ENCODE assay signal across 26 cellular contexts in genomic region chr6:9834233-9834632, GRCh38.
"Had no signal": no experiment of that assay in that cellular context is flagged by ENCODE, and none has a peak within 500 bp of the region (broad histone marks: within the 10 kb centered on the region; RNA-seq: fewer than 3 reads in every experiment).

No MANE protein-coding gene starts in this region.

- H3K4me1 ChIP-seq: esophagus squamous epithelium, prostate gland, spleen, testis, tibial artery had no signal

- H3K27ac ChIP-seq: dorsolateral prefrontal cortex, esophagus squamous epithelium, prostate gland, skin epidermis, testis, tibial artery had no signal

- H3K36me3 ChIP-seq: esophagus squamous epithelium, prostate gland, spleen, tibial artery had no signal

- DNase-seq: caudate nucleus; cerebellar nuclear complex; cortex of kidney; dorsolateral prefrontal cortex; effector CD4-positive, alpha-beta T cell; endodermal cell; erythroblast; esophagus squamous epithelium; foreskin fibroblast; kidney; mesenchymal stem cell; midbrain; naive thymus-derived CD4-positive, alpha-beta T cell; nucleus accumbens; right cardiac atrium; spleen; stimulated activated CD4-positive, alpha-beta T cell treated with anti-CD3 and anti-CD28 coated beads, Interleukin-4, amount 100 ng/mL, for 4 hours; stimulated activated naive CD8-positive, alpha-beta T cell treated with anti-CD3 and anti-CD28 coated beads, Interleukin-15, Interleukin-2, amounts not matched to agents 100 U/mL and 50 U/mL, for 24 hours; substantia nigra; testis; tibial artery had no signal

- H3K4me3 ChIP-seq: dorsolateral prefrontal cortex, esophagus squamous epithelium, lung, prostate gland, skin epidermis, spleen, testis, tibial artery had no signal

- H3K27me3 ChIP-seq: esophagus squamous epithelium, spleen, testis, tibial artery had no signal

- ATAC-seq: left lobe of liver; naive thymus-derived CD4-positive, alpha-beta T cell; stimulated activated memory B cell treated with anti-CD40 and anti-IgM and Interleukin-4, amounts not matched to agents 10 μg/mL and 1 μg/mL and 100 μg/mL, for 72 hours; stimulated activated naive CD8-positive, alpha-beta T cell treated with anti-CD3 and anti-CD28 coated beads, Interleukin-15, Interleukin-2, amounts not matched to agents 100 U/mL and 50 U/mL, for 24 hours had no signal

- H3K9me3 ChIP-seq: esophagus squamous epithelium, prostate gland, testis, tibial artery had no signal
